17 cellular contexts compared by ENCODE assay signal in genomic region chr17:46738544-46738943, GRCh38.
A peak's percentile ranks its signal among the peaks of the same experiment; 100 is the strongest.
DNase-seq lines count a peak whose midpoint lies in the region; ATAC-seq and TF ChIP-seq lines count a peak whose summit lies in the region.
"Had no signal": no experiment of that assay in that cellular context is flagged by ENCODE, and none has a peak within 500 bp of the region (broad histone marks: within the 10 kb centered on the region; RNA-seq: fewer than 3 reads in every experiment).

No MANE protein-coding gene starts in this region.

- WGBS in GM23248 (ENCODE audit: low coverage in 1 of 2, low lambda C conversion rate in 2 of 2, missing lambda C conversion rate in 2 of 2), 2 experiments = 93 to 94% methylated on average over 4 of the region's 4 CpGs

- no peak for ATAC-seq in HG03045 (IDR thresholded peaks at IDR 0.05; ENCODE audit: unreplicated experiment)
- no peak for ATAC-seq in GM18870 (IDR thresholded peaks at IDR 0.05; ENCODE audit: unreplicated experiment)
- ATAC-seq: A549, K562 had no signal

- H2AFZ ChIP-seq in GM23248 = no peak overlapping the region
- H2AFZ ChIP-seq in OCI-LY7 (ENCODE audit: low read length) = no peak overlapping the region

- in situ Hi-C loops in GM23248 (cut with MboI) = no loop called here

- POLR2A ChIA-PET in OCI-LY7 (lab: Charles Lee) = no interaction called here

- H3K9me2 ChIP-seq in GM23248 (ENCODE audit: insufficient read depth) = no peaks in the 10 kb centered on the region
- H3K9me2 ChIP-seq in OCI-LY7 (ENCODE audit: insufficient read depth, low read length) = no peaks in the 10 kb centered on the region

- CTCF ChIA-PET in OCI-LY7 (lab: Charles Lee; ENCODE audit: unreplicated experiment) = no interaction called here

- H3K27ac ChIP-seq in GM23248 (no peak overlapping the region), OCI-LY7 (ENCODE audit: low read depth, low read length, poor library complexity, severe bottlenecking) (peak overlapping the region; percentile 90)
- H3K27ac ChIP-seq: A549; BLaER1 treated with 17β-estradiol and CSF1 and Interleukin-3, amounts not matched to agents 10 nM and 100 nM; HL-60 had no signal

- H3K4me3 ChIP-seq in GM23248 = no peak overlapping the region
- H3K4me3 ChIP-seq in OCI-LY7 (ENCODE audit: low read depth, low read length, poor library complexity, severe bottlenecking) = no peak overlapping the region
- H3K4me3 ChIP-seq: A549; BLaER1 treated with 17β-estradiol and CSF1 and Interleukin-3, amounts not matched to agents 10 nM and 100 nM; K562 had no signal

- TF ChIP-seq CTCF in OCI-LY7 (conservative IDR thresholded peaks at IDR 0.05; ENCODE audit: low read length) = no peak

- no peaks in the 10 kb centered on the region for H3K36me3 ChIP-seq in GM23248 (ENCODE audit: low read depth)
- peaks cover 10% of the 10 kb centered on the region for H3K36me3 ChIP-seq in OCI-LY7 (ENCODE audit: insufficient read depth, low read length)

- H3K9ac ChIP-seq in GM23248 = no peak overlapping the region
- H3K9ac ChIP-seq: BLaER1 treated with 17β-estradiol and CSF1 and Interleukin-3, amounts not matched to agents 10 nM and 100 nM had no signal

- BruUV-seq in OCI-LY7 (replicated peaks; lab: Mats Ljungman, UMichigan) = no TSS peak

- DNase-seq in GM23248 (peak; percentile 45), OCI-LY7 (ENCODE audit: low spot score) (no peak), fibroblast of peridontal ligament (ENCODE audit: extremely low read depth) (peak; percentile 47), head of caudate nucleus (no peak), globus pallidus (ENCODE audit: low spot score) (no peak)
- DNase-seq: AML-193; CD4-positive, CD25-positive, alpha-beta regulatory T cell; DMS53; GF-D8; GOT3; H9 had no signal

- H3K4me2 ChIP-seq in GM23248 (ENCODE audit: unreplicated experiment) = no peak overlapping the region
- 0 out of 2 replicates have a peak overlapping the region, but pooled peaks have one; percentile 77 for H3K4me2 ChIP-seq in OCI-LY7 (ENCODE audit: low read length)
- H3K4me2 ChIP-seq: A549; BLaER1 treated with 17β-estradiol and CSF1 and Interleukin-3, amounts not matched to agents 10 nM and 100 nM had no signal

- no peaks in the 10 kb centered on the region for H3K27me3 ChIP-seq in GM23248 (replicated peaks; ENCODE audit: insufficient read depth)
- H3K27me3 ChIP-seq: BLaER1 treated with 17β-estradiol and CSF1 and Interleukin-3, amounts not matched to agents 10 nM and 100 nM had no signal

- no peaks in the 10 kb centered on the region for H3K79me2 ChIP-seq in GM23248 (ENCODE audit: insufficient read depth)
- H3K79me2 ChIP-seq in OCI-LY7 (ENCODE audit: insufficient read depth, low read depth, low read length) = no peaks in the 10 kb centered on the region

- H4K20me1 ChIP-seq in GM23248 (ENCODE audit: insufficient read depth) (no peaks in the 10 kb centered on the region), OCI-LY7 (ENCODE audit: insufficient read depth, low read length) (no peaks in the 10 kb centered on the region)

- H3K9me3 ChIP-seq in GM23248 (ENCODE audit: low read depth) (no peaks in the 10 kb centered on the region), OCI-LY7 (ENCODE audit: low read length) (no peaks in the 10 kb centered on the region)
- H3K9me3 ChIP-seq: A549; BLaER1 treated with 17β-estradiol and CSF1 and Interleukin-3, amounts not matched to agents 10 nM and 100 nM had no signal

- H3F3A ChIP-seq in GM23248 (ENCODE audit: insufficient read depth) = peaks cover 40% of the 10 kb centered on the region

- intact Hi-C loops in OCI-LY7 (cut with micrococcal nuclease; ENCODE audit: unreplicated experiment) (no loop called here), head of caudate nucleus (cut with DNase I) (no loop called here)

- peaks cover 40% of the 10 kb centered on the region for H3K4me1 ChIP-seq in GM23248 (ENCODE audit: insufficient read depth)
- peaks cover 57% of the 10 kb centered on the region for H3K4me1 ChIP-seq in OCI-LY7 (ENCODE audit: insufficient read depth, low read length, poor library complexity, severe bottlenecking)

Comparison
In these comparisons a context has a peak if more than half of its experiments do, and no peak if none do; other contexts are left out.
1. DNase-seq: peak in GM23248 (single experiment) and fibroblast of peridontal ligament (single experiment); none in OCI-LY7 (single experiment), head of caudate nucleus (0 of 42) and globus pallidus (single experiment).